Comparison of ENCODE assay signal across 8 cellular contexts in the genomic region with DNA sequence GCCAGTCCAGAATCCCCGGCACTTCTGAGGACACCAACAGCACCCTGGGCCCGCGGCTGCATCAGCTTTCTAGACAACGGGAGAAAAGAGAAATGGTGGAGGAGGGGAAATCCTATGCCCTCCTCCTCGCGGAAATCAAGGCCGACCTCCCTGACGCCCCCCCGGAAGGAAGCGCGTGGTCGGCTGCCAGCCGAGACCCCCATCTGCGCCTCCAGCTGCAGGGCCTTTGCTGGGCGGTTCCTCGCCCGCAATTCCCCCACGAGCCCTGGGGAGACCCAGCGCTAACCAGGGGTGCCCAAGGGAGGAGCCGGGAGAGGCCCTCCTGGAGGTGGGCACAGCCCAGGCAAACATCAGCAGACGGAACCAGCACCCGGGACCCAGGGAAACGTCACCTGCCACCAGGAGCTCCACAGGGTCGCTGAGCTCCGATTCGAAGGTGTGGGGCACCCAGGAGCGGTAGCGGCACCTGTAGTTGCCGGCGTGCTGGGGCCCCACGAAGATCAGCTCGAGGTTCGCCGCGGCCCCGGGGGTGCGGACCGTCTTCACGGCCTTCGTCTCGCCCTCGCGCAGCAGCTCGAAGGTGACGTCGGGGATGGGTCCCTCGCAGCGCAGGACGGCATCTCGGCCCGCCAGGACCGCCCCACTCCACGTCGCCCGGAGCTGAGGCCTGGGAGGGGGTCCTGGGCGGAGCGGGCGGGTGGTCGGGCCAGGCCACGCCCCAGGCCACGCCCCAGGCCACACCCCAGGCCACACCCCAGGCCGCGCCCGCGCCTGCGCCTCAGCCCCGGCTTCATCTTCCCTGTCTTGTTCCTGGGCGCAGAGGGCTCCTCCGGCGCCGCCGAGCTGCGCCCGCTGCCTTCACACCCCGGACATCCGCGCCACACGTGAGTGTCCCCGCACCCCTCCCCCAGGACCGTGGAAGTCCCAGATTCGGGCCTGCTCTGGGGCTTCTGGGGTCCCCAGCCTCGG. TPM values are rescaled to one million over a fixed set of nuclear protein-coding genes. Genes with fewer than 3 reads are reported as not detected.
DNase-seq lines count a peak whose midpoint lies in the region; ATAC-seq and TF ChIP-seq lines count a peak whose summit lies in the region.

No MANE protein-coding gene starts in this region.

- H3K4me1 ChIP-seq in adipocyte (ENCODE audit: control insufficient read depth, insufficient read depth, low read length) (peaks cover 17% of the 10 kb centered on the region), right atrium auricular region (peaks cover 0 to 16% of the 10 kb centered on the region in 2 donors)

- H3K36me3 ChIP-seq in adipocyte (ENCODE audit: control insufficient read depth, insufficient read depth, low read length, severe bottlenecking), result no peaks in the 10 kb centered on the region
- H3K36me3 ChIP-seq in right atrium auricular region, result no peaks in the 10 kb centered on the region

- H3K27me3 ChIP-seq in adipocyte (replicated peaks; ENCODE audit: control insufficient read depth, insufficient read depth, low read length), result no peaks in the 10 kb centered on the region
- H3K27me3 ChIP-seq in right atrium auricular region, result peaks cover 0 to 4% of the 10 kb centered on the region in 2 donors

- H3K9me3 ChIP-seq in adipocyte (ENCODE audit: control insufficient read depth, low read length) (no peaks in the 10 kb centered on the region), right atrium auricular region (no peaks in the 10 kb centered on the region)

- peak; percentile 78 for DNase-seq in EL
- peak; percentile 63 for DNase-seq in LHCN-M2 (ENCODE audit: low read depth)
- peak; percentile 16 for DNase-seq in SKM-1 (lab: John Stamatoyannopoulos, UW; ENCODE audit: unreplicated experiment)
- DNase-seq in adipocyte (ENCODE audit: low read depth), result peak; percentile 94
- DNase-seq in right atrium auricular region (ENCODE audit: low spot score), result peak; percentile 63
- peak; percentile 79 for DNase-seq in putamen (ENCODE audit: low spot score)
- no peak for DNase-seq in HuH-7 (ENCODE audit: low spot score)

- H3K9ac ChIP-seq in adipocyte (ENCODE audit: low read length), result peak overlapping the region; percentile 87

- peak overlapping the region; percentile 86 for H3K4me3 ChIP-seq in adipocyte (ENCODE audit: low read length)
- H3K4me3 ChIP-seq in right atrium auricular region, result peak overlapping the region; percentile 64 to 67

- peak; percentile 88 for ATAC-seq in GM21723 (IDR thresholded peaks at IDR 0.05; ENCODE audit: unreplicated experiment)

- TF ChIP-seq CTCF in right atrium auricular region (IDR thresholded peaks at IDR 0.05), result no peak

- peak overlapping the region; percentile 69 to 82 for H3K27ac ChIP-seq in right atrium auricular region

RNA-seq across cellular contexts. Expression of gene A1BG, which starts 6.0 kb away (rescaled TPM):
- 27.7 and 62.6 TPM in 2 replicates for total RNA-seq in LHCN-M2 (2014; rRNA removed)
- 37.6 TPM for polyA plus RNA-seq in LHCN-M2 (2012)
- 10 to 100 TPM; 45.5 to 52.6 TPM for total RNA-seq in right atrium auricular region

RNA-seq across cellular contexts. Expression of gene ZNF497, which starts 15.3 kb away (rescaled TPM):
- total RNA-seq in LHCN-M2 (2014; rRNA removed), result 1.1 TPM in 2 replicates
- 0.98 TPM for polyA plus RNA-seq in LHCN-M2 (2012)
- under 1 TPM; 0.39 to 0.56 TPM for total RNA-seq in right atrium auricular region

RNA-seq across cellular contexts. Expression of gene ZSCAN22, which starts 20.5 kb away (rescaled TPM):
- total RNA-seq in LHCN-M2 (2014; rRNA removed), result 2.6 and 3.5 TPM in 2 replicates
- 1.8 TPM for polyA plus RNA-seq in LHCN-M2 (2012)
- total RNA-seq in right atrium auricular region, result 1 to 10 TPM; 1.6 to 2.6 TPM

RNA-seq across cellular contexts. Expression of gene ZNF837, which starts 33.6 kb away (rescaled TPM):
- total RNA-seq in LHCN-M2 (2014; rRNA removed) (4.6 and 6.0 TPM in 2 replicates), right atrium auricular region (1 to 10 TPM in 1 of 2 donors, under 1 TPM in 1; 0.70 to 1.3 TPM)
- polyA plus RNA-seq in LHCN-M2 (2012), result 1.6 TPM

RNA-seq across cellular contexts. Expression of gene RPS5, which starts 39.8 kb away (rescaled TPM):
- total RNA-seq in LHCN-M2 (2014; rRNA removed), result 1,719 and 2,296 TPM in 2 replicates
- 1,753 TPM for polyA plus RNA-seq in LHCN-M2 (2012)
- 1,000 to 10,000 TPM in 1 of 2 donors, 100 to 1,000 TPM in 1; 593 to 1,197 TPM for total RNA-seq in right atrium auricular region
